Comparison of ENCODE assay signal across 22 cellular contexts in genomic region chr6:122178988-122179387, GRCh38.
"Had no signal": no experiment of that assay in that cellular context is flagged by ENCODE, and none has a peak within 500 bp of the region (broad histone marks: within the 10 kb centered on the region; RNA-seq: fewer than 3 reads in every experiment).

No MANE protein-coding gene starts in this region.

- ATAC-seq: K562, PC-3, Right ventricle myocardium inferior, SK-N-SH treated with all-trans-retinoic acid at 6 μM for 48 hours had no signal

- H3K4me1 ChIP-seq: Peyer's patch, SJCRH30 had no signal

- H3K4me3 ChIP-seq: K562, Peyer's patch, SJCRH30 had no signal

- DNase-seq: Kasumi-1, MM.1S, NCI-H1092 treated with DMSO at 0.1 percent for 48 hours, NCI-H1436, NCI-H187, NCI-H2029, NCI-H2081 treated with DMSO at 0.1 percent for 48 hours, NCI-H2171, NCI-H226, NCI-H446, NCI-H510A, NCI-H524 treated with DMSO at 0.1 percent for 48 hours, NCI-H69, NCI-H774, PC-3, Peyer's patch, SHP77 treated with DMSO at 0.1 percent for 48 hours, SJCRH30 had no signal

- H3K36me3 ChIP-seq: Peyer's patch, SJCRH30 had no signal

- H3K9ac ChIP-seq: KMS-11 had no signal

- H3K27ac ChIP-seq: KMS-11, Peyer's patch, SJCRH30 had no signal

- H3K9me3 ChIP-seq: Peyer's patch, SJCRH30 had no signal

- H3K27me3 ChIP-seq: Peyer's patch, SJCRH30 had no signal

- H3K4me2 ChIP-seq: KMS-11 had no signal
